In the genomic region with DNA sequence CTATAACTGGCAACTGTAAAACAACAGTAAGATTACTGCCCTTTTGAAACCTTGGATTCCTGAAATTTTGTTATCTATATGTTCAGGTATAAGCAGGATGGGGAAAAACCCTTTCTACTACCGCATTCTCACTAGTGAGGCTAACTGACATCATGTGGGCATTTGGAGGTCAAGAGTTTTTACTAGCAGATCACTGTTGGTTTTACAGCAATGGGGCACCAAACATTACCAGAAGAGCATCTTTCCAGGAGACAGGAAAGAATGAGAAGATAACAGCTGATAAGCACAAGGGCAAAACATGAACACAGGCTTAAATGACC, we compare ENCODE assay signal across 1 cellular context.
A peak's percentile ranks its signal among the peaks of the same experiment; 100 is the strongest.
TF ChIP-seq lines count a peak whose summit lies in the region.

No MANE protein-coding gene starts in this region.

TF ChIP-seq in HEK293, 187 proteins besides CTCF, POLR2A, EP300 and RAD21 (continued from another document):
- no peak for TF ChIP-seq ZNF214 (tag by site-specific recombination; IDR thresholded peaks at IDR 0.05; ENCODE audit: borderline replicate concordance)
- TF ChIP-seq GLIS1 (tag by site-specific recombination; IDR thresholded peaks at IDR 0.05) = peak; percentile 49; the same call in 1 of the 2 replicates
- no peak for TF ChIP-seq ZNF433 (tag by site-specific recombination; IDR thresholded peaks at IDR 0.05; ENCODE audit: low read depth)
- no peak for TF ChIP-seq ZNF302 (tag by site-specific recombination; IDR thresholded peaks at IDR 0.05; ENCODE audit: low read depth)
- no peak for TF ChIP-seq KLF8 (tag by site-specific recombination; IDR thresholded peaks at IDR 0.05)
- no peak for TF ChIP-seq YY1 (tag by site-specific recombination; IDR thresholded peaks at IDR 0.05)
- peak; percentile 75 for TF ChIP-seq ZNF549 (tag by site-specific recombination; IDR thresholded peaks at IDR 0.05)
- no peak for TF ChIP-seq WT1 (tag by site-specific recombination; IDR thresholded peaks at IDR 0.05)
- no peak for TF ChIP-seq REPIN1 (tag by site-specific recombination; IDR thresholded peaks at IDR 0.05; ENCODE audit: low read depth)
- TF ChIP-seq, protein P1, sequence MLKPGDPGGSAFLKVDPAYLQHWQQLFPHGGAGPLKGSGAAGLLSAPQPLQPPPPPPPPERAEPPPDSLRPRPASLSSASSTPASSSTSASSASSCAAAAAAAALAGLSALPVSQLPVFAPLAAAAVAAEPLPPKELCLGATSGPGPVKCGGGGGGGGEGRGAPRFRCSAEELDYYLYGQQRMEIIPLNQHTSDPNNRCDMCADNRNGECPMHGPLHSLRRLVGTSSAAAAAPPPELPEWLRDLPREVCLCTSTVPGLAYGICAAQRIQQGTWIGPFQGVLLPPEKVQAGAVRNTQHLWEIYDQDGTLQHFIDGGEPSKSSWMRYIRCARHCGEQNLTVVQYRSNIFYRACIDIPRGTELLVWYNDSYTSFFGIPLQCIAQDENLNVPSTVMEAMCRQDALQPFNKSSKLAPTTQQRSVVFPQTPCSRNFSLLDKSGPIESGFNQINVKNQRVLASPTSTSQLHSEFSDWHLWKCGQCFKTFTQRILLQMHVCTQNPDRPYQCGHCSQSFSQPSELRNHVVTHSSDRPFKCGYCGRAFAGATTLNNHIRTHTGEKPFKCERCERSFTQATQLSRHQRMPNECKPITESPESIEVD (tag by site-specific recombination; IDR thresholded peaks at IDR 0.05) = peak; percentile 63; the same call in 1 of the 2 replicates
- no peak for TF ChIP-seq ZNF791 (tag by site-specific recombination; IDR thresholded peaks at IDR 0.05)
- no peak for TF ChIP-seq ZNF211 (tag by site-specific recombination; IDR thresholded peaks at IDR 0.05; ENCODE audit: low read depth)
- no peak for TF ChIP-seq SCRT2 (tag by site-specific recombination; IDR thresholded peaks at IDR 0.05)
